ENCODE assay signal across 24 cellular contexts in the genomic region with DNA sequence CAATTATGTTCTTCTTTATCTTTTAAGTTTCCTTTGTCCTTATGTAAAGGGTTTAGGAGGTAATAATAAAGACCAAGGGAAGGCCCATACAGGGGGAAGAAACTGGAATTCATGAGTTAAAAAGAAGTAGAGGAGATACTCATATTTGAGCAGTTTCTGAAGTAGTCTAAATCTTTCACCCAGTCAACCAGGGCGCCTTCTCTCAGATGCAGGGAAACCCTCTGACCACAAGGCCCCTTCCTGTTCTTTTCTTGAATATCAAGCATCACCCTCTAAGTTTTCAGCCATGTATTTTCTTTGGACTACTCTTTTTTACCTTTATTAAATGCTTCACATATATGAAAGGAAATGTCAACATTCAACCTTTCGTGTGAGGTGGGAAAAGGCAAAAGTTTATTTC.
A peak's percentile ranks its signal among the peaks of the same experiment; 100 is the strongest.
DNase-seq lines count a peak whose midpoint lies in the region; ATAC-seq, FAIRE-seq and TF ChIP-seq lines count a peak whose summit lies in the region.
"Had no signal": no experiment of that assay in that cellular context is flagged by ENCODE, and none has a peak within 500 bp of the region (broad histone marks: within the 10 kb centered on the region; RNA-seq: fewer than 3 reads in every experiment).

No MANE protein-coding gene starts in this region.

- H3K9me3 ChIP-seq in BLaER1 (no peaks in the 10 kb centered on the region), DOHH2 (ENCODE audit: control insufficient read depth, insufficient read depth, low read length) (0 out of 2 replicates have a peak, but pooled peaks cover 3% of the 10 kb centered on the region), GM12878 (replicated peaks; ENCODE audit: control insufficient read depth, insufficient read depth, low read length) (no peaks in the 10 kb centered on the region)
- H3K9me3 ChIP-seq: SK-N-SH had no signal

- no peak for TF ChIP-seq RAD21 in GM12878 (IDR thresholded peaks at IDR 0.05; ENCODE audit: insufficient read depth, low read depth, low read length)

- TF ChIP-seq CTCF in DOHH2 (IDR thresholded peaks at IDR 0.05; ENCODE audit: low read depth, low read length, poor library complexity, severe bottlenecking) (no peak), GM12878 (IDR thresholded peaks at IDR 0.05 in 2 of 3, conservative IDR thresholded peaks at IDR 0.05 in 1 of 3; ENCODE audit: control insufficient read depth in 2 of 3, extremely low read depth in 1 of 3, insufficient read depth in 1 of 3, low read depth in 3 of 3, low read length in 3 of 3) (no peak)

- in situ Hi-C loops in GM12878 (cut with MboI) = no loop called here

- intact Hi-C loops in GM12878 (cut with micrococcal nuclease; ENCODE audit: unreplicated experiment) = no loop called here

- H3K9ac ChIP-seq in BLaER1 (no peak overlapping the region), GM12878 (ENCODE audit: control insufficient read depth, insufficient read depth, low read length) (no peak overlapping the region)
- H3K9ac ChIP-seq: SK-N-SH had no signal

- SMC1A ChIA-PET in GM12878 (lab: Charles Lee; ENCODE audit: uncharacterized antibody, unreplicated experiment) = interaction anchor here (0.6 to 1.6 kb wide), 4 partner anchors 8 to 99 kb away, joined by 3 to 5 read pairs (median 3); no protein-coding TSS in a partner anchor

- no peaks in the 10 kb centered on the region for H3F3A ChIP-seq in DOHH2 (ENCODE audit: control insufficient read depth, insufficient read depth)

- H3K36me3 ChIP-seq in BLaER1 = no peaks in the 10 kb centered on the region
- no peaks in the 10 kb centered on the region for H3K36me3 ChIP-seq in DOHH2 (ENCODE audit: control insufficient read depth, low read length)
- H3K36me3 ChIP-seq in GM12878 (ENCODE audit: control insufficient read depth in 2 of 2, insufficient read depth in 2 of 2, low read length in 1 of 2) = no peaks in the 10 kb centered on the region

- POLR2A ChIA-PET in GM12878 (lab: Charles Lee) = no interaction called here

- BruUV-seq in GM12878 (replicated peaks; lab: Mats Ljungman, UMichigan) = no TSS peak

- H3K4me2 ChIP-seq in BLaER1 = peak overlapping the region; percentile 59
- H3K4me2 ChIP-seq in DOHH2 (ENCODE audit: low read length) = peak overlapping the region; percentile 38
- H3K4me2 ChIP-seq in GM12878 (ENCODE audit: control insufficient read depth, insufficient read depth) = no peak overlapping the region
- H3K4me2 ChIP-seq: SK-N-SH had no signal

- DNase-seq in NAMALWA (ENCODE audit: low spot score) (peak; percentile 14), GM12878 (ENCODE audit: low read depth, low spot score) (no peak), islet precursor cell (no peak), nucleus accumbens (lab: John Stamatoyannopoulos, UW) (no peak)
- no peak for DNase-seq in activated CD8-positive, alpha-beta memory T cell treated with anti-CD3 and anti-CD28 coated beads, Interleukin-2, amount 50 U/mL, for 48 hours
- DNase-seq: C1 segment of cervical spinal cord; CD4-positive, alpha-beta memory T cell; COR-L47; NCI-H1092; NCI-H1417 treated with DMSO at 0.1 percent for 48 hours; NCI-H1694 treated with DMSO at 0.1 percent for 48 hours; NCI-H2081; NCI-H2227 treated with DMSO at 0.1 percent for 48 hours; NCI-H526 treated with DMSO at 0.1 percent for 48 hours; SIG-M5; SK-N-SH had no signal

- peak; percentile 60 for ATAC-seq in GM12878
- ATAC-seq: HCT116, K562 had no signal

- TF ChIP-seq POLR2A in GM12878 (IDR thresholded peaks at IDR 0.05; ENCODE audit: low read depth, low read length) = no peak

- FAIRE-seq in GM12878 (lab: Jason Lieb, UNC) = no peak
- FAIRE-seq: A204.1, GM19239, K562, RCC 7860 had no signal

- CTCF ChIA-PET in GM12878 (lab: Yijun Ruan, JAX) = interaction anchor here (1.4 kb wide), 1 partner anchor 13 kb away, joined by 4 read pairs; no protein-coding TSS in a partner anchor

- no peak overlapping the region for H3K4me3 ChIP-seq in BLaER1
- H3K4me3 ChIP-seq in DOHH2 (ENCODE audit: low read length) = 0 out of 2 replicates have a peak overlapping the region, but pooled peaks have one; percentile 2
- H3K4me3 ChIP-seq in GM12878 = no peak overlapping the region
- H3K4me3 ChIP-seq: K562 had no signal

- H3K79me2 ChIP-seq in DOHH2 (ENCODE audit: control insufficient read depth, low read length) (no peaks in the 10 kb centered on the region), GM12878 (ENCODE audit: control insufficient read depth, insufficient read depth, low read length) (no peaks in the 10 kb centered on the region)

- peaks cover 16% of the 10 kb centered on the region for H3K4me1 ChIP-seq in BLaER1
- peaks cover 47% of the 10 kb centered on the region for H3K4me1 ChIP-seq in DOHH2 (ENCODE audit: control insufficient read depth, low read length)
- H3K4me1 ChIP-seq in GM12878 (ENCODE audit: control insufficient read depth, insufficient read depth, low read length) = no peaks in the 10 kb centered on the region

- H3K9me2 ChIP-seq in DOHH2 (replicated peaks; ENCODE audit: control insufficient read depth, low read length) = no peaks in the 10 kb centered on the region
- H3K9me2 ChIP-seq: SK-N-SH had no signal

- no peak for TF ChIP-seq EP300 in GM12878 (IDR thresholded peaks at IDR 0.05; ENCODE audit: borderline replicate concordance in 1 of 2, control insufficient read depth in 1 of 2, low read depth in 2 of 2, low read length in 2 of 2)

- H4K20me1 ChIP-seq in BLaER1 (no peaks in the 10 kb centered on the region), DOHH2 (ENCODE audit: control insufficient read depth, insufficient read depth, low read depth, low read length) (no peaks in the 10 kb centered on the region), GM12878 (ENCODE audit: control insufficient read depth, insufficient read depth) (no peaks in the 10 kb centered on the region)

- no peak overlapping the region for H2AFZ ChIP-seq in GM12878 (ENCODE audit: control insufficient read depth, low read depth, low read length)

- RAD21 ChIA-PET in GM12878 (lab: Charles Lee; ENCODE audit: unreplicated experiment) = no interaction called here

- H3K27me3 ChIP-seq in BLaER1 = no peaks in the 10 kb centered on the region
- no peaks in the 10 kb centered on the region for H3K27me3 ChIP-seq in DOHH2 (ENCODE audit: control insufficient read depth, low read length)
- no peaks in the 10 kb centered on the region for H3K27me3 ChIP-seq in GM12878 (replicated peaks in 1 of 2; ENCODE audit: control insufficient read depth in 2 of 2, insufficient read depth in 2 of 2, low read length in 1 of 2)

- H3K27ac ChIP-seq in BLaER1 = no peak overlapping the region
- H3K27ac ChIP-seq in DOHH2 (ENCODE audit: low read depth, low read length) = no peak overlapping the region
- H3K27ac ChIP-seq in GM12878 (ENCODE audit: control insufficient read depth, insufficient read depth) = no peak overlapping the region
- H3K27ac ChIP-seq: HL-60 had no signal

- WGBS in GM12878 (ENCODE audit: insufficient coverage, insufficient replicate concordance, low lambda C conversion rate, missing lambda C conversion rate) = 17% methylated on average over 2 of the region's 2 CpGs

TF ChIP-seq in GM12878, 131 proteins besides CTCF, POLR2A, EP300 and RAD21 (continues in another document):
- TF ChIP-seq RFX5 (IDR thresholded peaks at IDR 0.05; ENCODE audit: low read depth, low read length) (no peak), TCF3 (IDR thresholded peaks at IDR 0.05; ENCODE audit: borderline replicate concordance, insufficient read depth, low read depth, low read length) (no peak), ETV6 (conservative IDR thresholded peaks at IDR 0.05 in 1 of 2, IDR thresholded peaks at IDR 0.05 in 1 of 2; ENCODE audit: borderline replicate concordance in 1 of 2, low read depth in 1 of 2) (no peak), SPI1 (IDR thresholded peaks at IDR 0.05; ENCODE audit: borderline replicate concordance, insufficient read depth, low read depth, low read length) (no peak), TARDBP (IDR thresholded peaks at IDR 0.05; ENCODE audit: borderline replicate concordance) (no peak), ZNF592 (IDR thresholded peaks at IDR 0.05) (no peak)
